Comparison of ENCODE assay signal across 12 cellular contexts in genomic region chr18:52694804-52695203, GRCh38.
DNase-seq lines count a peak whose midpoint lies in the region; ATAC-seq and TF ChIP-seq lines count a peak whose summit lies in the region.
"Had no signal": no experiment of that assay in that cellular context is flagged by ENCODE, and none has a peak within 500 bp of the region (broad histone marks: within the 10 kb centered on the region; RNA-seq: fewer than 3 reads in every experiment).

No MANE protein-coding gene starts in this region.

- no peak overlapping the region for H2AFZ ChIP-seq in fibroblast of lung (ENCODE audit: low read length)

- H3K27me3 ChIP-seq in fibroblast of lung (ENCODE audit: control insufficient read depth, insufficient read depth, low read length): no peaks in the 10 kb centered on the region

- H3K27me3 Mint-ChIP-seq in activated T-helper 2 cell treated with anti-CD3 and anti-CD28 coated beads, Interferon-gamma antibody, Interleukin-2, Interleukin-4, amounts not matched to agents 10 μg/mL and 5 μg/mL and 100 μg/mL, durations not matched to agents 14 hours and 24 hours and 36 hours (ENCODE audit: low read depth): no peaks in the 10 kb centered on the region
- H3K27me3 Mint-ChIP-seq: dendritic cell treated with granulocyte-macrophage colony-stimulating factor and Interleukin-4, amounts not matched to agents 40 ng/mL and 50 ng/mL, for 4 days had no signal

- no peak overlapping the region for H3K27ac ChIP-seq in fibroblast of lung (ENCODE audit: insufficient read depth, low read length)

- no peak overlapping the region for H3K27ac Mint-ChIP-seq in activated T-helper 2 cell treated with anti-CD3 and anti-CD28 coated beads, Interferon-gamma antibody, Interleukin-2, Interleukin-4, amounts not matched to agents 10 μg/mL and 5 μg/mL and 100 μg/mL, durations not matched to agents 14 hours and 24 hours and 36 hours
- H3K27ac Mint-ChIP-seq: CD8-positive, alpha-beta T cell; dendritic cell treated with granulocyte-macrophage colony-stimulating factor and Interleukin-4, amounts not matched to agents 40 ng/mL and 50 ng/mL, for 4 days had no signal

- H4K20me1 ChIP-seq in fibroblast of lung (ENCODE audit: control insufficient read depth, extremely low read depth, insufficient read depth, low read length): no peaks in the 10 kb centered on the region

- no peak overlapping the region for H3K4me3 ChIP-seq in fibroblast of lung (replicated peaks in 1 of 4; ENCODE audit: control extremely low read depth in 1 of 4, insufficient read depth in 1 of 4, low read depth in 3 of 4, low read length in 4 of 4)

- H3K79me2 ChIP-seq in fibroblast of lung (ENCODE audit: control insufficient read depth, insufficient read depth, low read length): no peaks in the 10 kb centered on the region

- ATAC-seq in HG02840 (IDR thresholded peaks at IDR 0.05; ENCODE audit: low FRiP score, unreplicated experiment): no peak
- ATAC-seq in GM21367 (IDR thresholded peaks at IDR 0.05; ENCODE audit: unreplicated experiment): no peak
- ATAC-seq: CD8-positive, alpha-beta T cell had no signal

- H3K36me3 Mint-ChIP-seq in activated T-helper 2 cell treated with anti-CD3 and anti-CD28 coated beads, Interferon-gamma antibody, Interleukin-2, Interleukin-4, amounts not matched to agents 10 μg/mL and 5 μg/mL and 100 μg/mL, durations not matched to agents 14 hours and 24 hours and 36 hours (ENCODE audit: low read depth): no peaks in the 10 kb centered on the region
- H3K36me3 Mint-ChIP-seq: CD8-positive, alpha-beta T cell had no signal

- no peaks in the 10 kb centered on the region for H3K9me3 Mint-ChIP-seq in activated T-helper 2 cell treated with anti-CD3 and anti-CD28 coated beads, Interferon-gamma antibody, Interleukin-2, Interleukin-4, amounts not matched to agents 10 μg/mL and 5 μg/mL and 100 μg/mL, durations not matched to agents 14 hours and 24 hours and 36 hours

- DNase-seq in SKM-1 treated with dmso at 0.1 percent for 144 hours (lab: John Stamatoyannopoulos, UW; ENCODE audit: unreplicated experiment) (peak; percentile 1), SKM-1 (lab: John Stamatoyannopoulos, UW; ENCODE audit: unreplicated experiment) (no peak), NCI-H2227 (lab: John Stamatoyannopoulos, UW; ENCODE audit: unreplicated experiment) (peak; percentile 67), fibroblast of lung (ENCODE audit: low read depth in 2 of 2) (peak; percentile 2 to 4), superior temporal gyrus (ENCODE audit: extremely low spot score) (peak; percentile 29)
- no peak for DNase-seq in activated T-helper 2 cell treated with anti-CD3 and anti-CD28 coated beads, Interferon-gamma antibody, Interleukin-2, Interleukin-4, amounts not matched to agents 10 μg/mL and 5 μg/mL and 100 μg/mL, durations not matched to agents 14 hours and 24 hours and 36 hours (ENCODE audit: low spot score)
- DNase-seq: activated CD4-positive, alpha-beta T cell treated with anti-CD3 and anti-CD28 coated beads, Interleukin-2, amount 50 U/mL, for 1 hour; CD8-positive, alpha-beta T cell; mesenchymal stem cell had no signal

- H3K4me1 Mint-ChIP-seq in activated T-helper 2 cell treated with anti-CD3 and anti-CD28 coated beads, Interferon-gamma antibody, Interleukin-2, Interleukin-4, amounts not matched to agents 10 μg/mL and 5 μg/mL and 100 μg/mL, durations not matched to agents 14 hours and 24 hours and 36 hours (ENCODE audit: low read depth): no peaks in the 10 kb centered on the region

- no peak overlapping the region for H3K9ac ChIP-seq in fibroblast of lung (ENCODE audit: insufficient read depth, low read length)

- no peaks in the 10 kb centered on the region for H3K4me1 ChIP-seq in fibroblast of lung (ENCODE audit: control insufficient read depth, extremely low read depth, insufficient read depth, low read length)

- intact Hi-C loops in activated T-helper 2 cell treated with anti-CD3 and anti-CD28 coated beads, Interferon-gamma antibody, Interleukin-2, Interleukin-4, amounts not matched to agents 10 μg/mL and 5 μg/mL and 100 μg/mL, durations not matched to agents 14 hours and 24 hours and 36 hours (cut with micrococcal nuclease): no loop called here

- TF ChIP-seq CTCF in fibroblast of lung (conservative IDR thresholded peaks at IDR 0.05 in 1 of 2, IDR thresholded peaks at IDR 0.05 in 1 of 2; ENCODE audit: low read depth in 1 of 2, low read length in 2 of 2): peak in 1 of 2 donors; percentile 42

- no peaks in the 10 kb centered on the region for H3K36me3 ChIP-seq in fibroblast of lung (ENCODE audit: control insufficient read depth, insufficient read depth, low read length)

- no peak overlapping the region for H3K4me3 Mint-ChIP-seq in activated T-helper 2 cell treated with anti-CD3 and anti-CD28 coated beads, Interferon-gamma antibody, Interleukin-2, Interleukin-4, amounts not matched to agents 10 μg/mL and 5 μg/mL and 100 μg/mL, durations not matched to agents 14 hours and 24 hours and 36 hours (ENCODE audit: low read depth)
- H3K4me3 Mint-ChIP-seq: CD8-positive, alpha-beta T cell; dendritic cell treated with granulocyte-macrophage colony-stimulating factor and Interleukin-4, amounts not matched to agents 40 ng/mL and 50 ng/mL, for 4 days had no signal

- H3K9me3 ChIP-seq in fibroblast of lung (ENCODE audit: control insufficient read depth, insufficient read depth, low read depth, low read length): no peaks in the 10 kb centered on the region

- no peak overlapping the region for H3K4me2 ChIP-seq in fibroblast of lung (ENCODE audit: extremely low read depth, insufficient read depth, low read length)

Comparison
In these comparisons a context has a peak if more than half of its experiments do, and no peak if none do; other contexts are left out.
1. DNase-seq: peak in SKM-1 treated with dmso at 0.1 percent for 144 hours (single experiment), NCI-H2227 (single experiment), fibroblast of lung (2 of 2) and superior temporal gyrus (single experiment); none in SKM-1 (single experiment) and activated T-helper 2 cell treated with anti-CD3 and anti-CD28 coated beads, Interferon-gamma antibody, Interleukin-2, Interleukin-4, amounts not matched to agents 10 μg/mL and 5 μg/mL and 100 μg/mL, durations not matched to agents 14 hours and 24 hours and 36 hours (single experiment).